Comparison of ENCODE assay signal across 31 cellular contexts in the genomic region with DNA sequence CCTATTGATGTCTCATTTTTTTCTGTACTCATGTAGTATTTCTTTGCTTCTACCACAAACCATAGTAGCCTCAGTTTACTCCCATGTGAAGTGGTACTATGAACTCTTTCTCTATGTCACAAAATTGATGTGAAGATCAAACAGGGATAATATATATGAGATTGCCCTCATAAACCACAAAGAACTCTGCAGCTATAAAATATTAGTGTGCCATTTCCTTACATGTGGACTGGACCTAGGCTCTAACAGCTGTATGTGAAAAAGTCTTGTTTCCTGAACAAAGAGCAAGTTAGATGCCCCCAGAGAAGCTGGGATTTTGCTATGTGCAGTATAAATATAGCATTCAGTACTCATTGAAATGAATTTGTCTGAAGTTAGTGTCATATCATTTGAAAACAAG.
"Had no signal": no experiment of that assay in that cellular context is flagged by ENCODE, and none has a peak within 500 bp of the region (broad histone marks: within the 10 kb centered on the region; RNA-seq: fewer than 3 reads in every experiment).

No MANE protein-coding gene starts in this region.

- H3K27me3 ChIP-seq: left lung, pancreas, stomach, testis, thyroid gland, upper lobe of right lung had no signal

- H3K36me3 ChIP-seq: left lung, lower lobe of right lung, pancreas, prostate gland, sigmoid colon, stomach, thyroid gland, upper lobe of right lung had no signal

- ATAC-seq: left cardiac atrium; left lung; lower lobe of right lung; naive thymus-derived CD4-positive, alpha-beta T cell; natural killer cell treated with Interleukin-12 subunit alpha and Interleukin-12 subunit beta and Interleukin-15 and Interleukin-18, amount 100 ng/mL, for 72 hours; pancreas; right cardiac atrium; stimulated activated memory B cell treated with anti-CD40 and anti-IgM and Interleukin-4, amounts not matched to agents 10 μg/mL and 1 μg/mL and 100 μg/mL, for 72 hours; stimulated activated naive CD8-positive, alpha-beta T cell treated with anti-CD3 and anti-CD28 coated beads, Interleukin-15, Interleukin-2, amounts not matched to agents 100 U/mL and 50 U/mL, for 24 hours; upper lobe of right lung had no signal

- H3K4me1 ChIP-seq: left lung, lower lobe of right lung, prostate gland, thyroid gland, upper lobe of right lung had no signal

- H3K4me2 ChIP-seq: smooth muscle cell had no signal

- DNase-seq: head of caudate nucleus; hippocampal formation; kidney glomerular epithelial cell; left cardiac atrium; left lung; lower lobe of right lung; mammary epithelial cell; mesenchymal stem cell; naive thymus-derived CD4-positive, alpha-beta T cell; nucleus accumbens; pancreas; posterior cingulate gyrus; retina; right cardiac atrium; sigmoid colon; stimulated activated CD4-positive, alpha-beta T cell treated with anti-CD3 and anti-CD28 coated beads, Interleukin-1b, Interleukin-23, amount 100 ng/mL, for 48 hours; stimulated activated CD4-positive, alpha-beta T cell treated with anti-CD3 and anti-CD28 coated beads, Interleukin-2, amount 100 ng/mL, for 48 hours; stimulated activated CD4-positive, alpha-beta T cell treated with anti-CD3 and anti-CD28 coated beads, Interleukin-4, amount 100 ng/mL, for 4 hours; stimulated activated CD8-positive, alpha-beta memory T cell treated with anti-CD3 and anti-CD28 coated beads, Interleukin-4, amount 100 ng/mL, for 48 hours; stimulated activated naive CD8-positive, alpha-beta T cell treated with anti-CD3 and anti-CD28 coated beads, Interleukin-15, Interleukin-2, amounts not matched to agents 100 U/mL and 50 U/mL, for 24 hours; stomach; testis; thyroid gland; trophoblast cell; upper lobe of right lung had no signal

- H3K27ac ChIP-seq: left lung, lower lobe of right lung, pancreas, prostate gland, stomach, testis, thyroid gland, upper lobe of right lung had no signal

- H3K4me3 ChIP-seq: left lung, lower lobe of right lung, pancreas, prostate gland, sigmoid colon, smooth muscle cell, stomach, testis, thyroid gland, upper lobe of right lung had no signal

- FAIRE-seq: keratinocyte, urothelium cell line had no signal

- H3K9me3 ChIP-seq: left lung, lower lobe of right lung, pancreas, prostate gland, sigmoid colon, stomach, testis, thyroid gland, upper lobe of right lung had no signal
